In the genomic region with DNA sequence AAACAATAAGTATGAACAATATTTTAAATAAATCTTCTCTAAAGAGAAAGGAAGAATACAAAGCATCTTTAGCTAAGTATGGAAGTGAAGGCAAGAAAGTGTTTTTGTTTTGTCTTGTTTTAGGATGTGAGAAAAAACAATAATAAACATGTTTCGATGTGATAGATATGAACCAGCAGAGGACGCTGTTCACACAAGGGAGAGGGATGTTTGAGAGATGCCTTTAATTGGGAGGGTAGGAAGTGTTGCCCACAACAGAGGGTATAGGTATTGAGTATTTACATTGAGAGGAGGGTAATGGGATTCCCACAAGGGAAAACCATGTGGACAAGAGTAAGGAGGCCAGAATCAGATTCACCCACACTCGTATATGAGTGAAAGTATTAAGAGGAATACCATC, we compare ENCODE assay signal across 18 cellular contexts. TPM values are rescaled to one million over a fixed set of nuclear protein-coding genes. Genes with fewer than 3 reads are reported as not detected.
DNase-seq lines count a peak whose midpoint lies in the region; ATAC-seq and TF ChIP-seq lines count a peak whose summit lies in the region.
"Had no signal": no experiment of that assay in that cellular context is flagged by ENCODE, and none has a peak within 500 bp of the region (broad histone marks: within the 10 kb centered on the region; RNA-seq: fewer than 3 reads in every experiment).

No MANE protein-coding gene starts in this region.

- intact Hi-C loops in Right ventricle myocardium superior (cut with DNase I), result no loop called here

- no peaks in the 10 kb centered on the region for H3K4me1 ChIP-seq in cardiac muscle cell (ENCODE audit: low read depth)
- no peaks in the 10 kb centered on the region for H3K4me1 ChIP-seq in CD8-positive, alpha-beta memory T cell (ENCODE audit: insufficient read depth, low read length)

- no peak overlapping the region for H3K4me3 Mint-ChIP-seq in progenitor cell of endocrine pancreas (ENCODE audit: low read depth)
- no peak overlapping the region for H3K4me3 Mint-ChIP-seq in CD8-positive, alpha-beta memory T cell
- H3K4me3 Mint-ChIP-seq: activated naive CD8-positive, alpha-beta T cell treated with anti-CD3 and anti-CD28 coated beads, Interleukin-2, amount 10 ng/mL, durations not matched to agents 7 days and 5 days; central memory CD8-positive, alpha-beta T cell had no signal

- no peaks in the 10 kb centered on the region for H3K9me3 Mint-ChIP-seq in progenitor cell of endocrine pancreas (ENCODE audit: low read depth)
- H3K9me3 Mint-ChIP-seq in CD8-positive, alpha-beta memory T cell, result peaks cover 2 to 26% (median 8%) of the 10 kb centered on the region in 5 donors

- TF ChIP-seq CTCF in cardiac muscle cell (IDR thresholded peaks at IDR 0.05; ENCODE audit: low read depth, low read length) (no peak), cardiac fibroblast (IDR thresholded peaks at IDR 0.05; ENCODE audit: low read depth, low read length) (peak; percentile 24), progenitor cell of endocrine pancreas (IDR thresholded peaks at IDR 0.05; ENCODE audit: unreplicated experiment) (peak; percentile 22)

- DNase-seq in cardiac muscle cell (ENCODE audit: low read depth in 1 of 2, low spot score in 1 of 2), result peak; percentile 2 to 20
- DNase-seq in Right ventricle myocardium superior, result no peak
- peak; percentile 2 to 5 for DNase-seq in cardiac fibroblast (ENCODE audit: low read depth in 2 of 2)
- no peak for DNase-seq in progenitor cell of endocrine pancreas (ENCODE audit: low spot score, unreplicated experiment)
- no peak for DNase-seq in stimulated activated CD4-positive, alpha-beta T cell treated with anti-CD3 and anti-CD28 coated beads, Interleukin-2, amount 100 ng/mL, for 24 hours
- no peak for DNase-seq in activated CD8-positive, alpha-beta memory T cell treated with anti-CD3 and anti-CD28 coated beads, Interleukin-2, amount 50 U/mL, for 48 hours
- no peak for DNase-seq in CD8-positive, alpha-beta memory T cell
- DNase-seq: activated CD4-positive, alpha-beta T cell treated with anti-CD3 and anti-CD28 coated beads for 1 hour; activated naive CD8-positive, alpha-beta T cell treated with anti-CD3 and anti-CD28 coated beads, Interleukin-2, amount 10 ng/mL, durations not matched to agents 7 days and 5 days; activated T-cell treated with anti-CD3 and anti-CD28 coated beads, Interleukin-2, amount 50 U/mL, for 1 hour; COR-L47; mucosa of descending colon; NCI-H446 had no signal

- no peak overlapping the region for H3K27ac Mint-ChIP-seq in progenitor cell of endocrine pancreas
- no peak overlapping the region for H3K27ac Mint-ChIP-seq in CD8-positive, alpha-beta memory T cell
- H3K27ac Mint-ChIP-seq: activated naive CD8-positive, alpha-beta T cell treated with anti-CD3 and anti-CD28 coated beads, Interleukin-2, amount 10 ng/mL, durations not matched to agents 7 days and 5 days had no signal

- no peak overlapping the region for H3K27ac ChIP-seq in cardiac muscle cell
- H3K27ac ChIP-seq in CD8-positive, alpha-beta memory T cell (ENCODE audit: low read depth, low read length), result no peak overlapping the region
- H3K27ac ChIP-seq: epithelial cell of prostate had no signal

- CTCF ChIA-PET in CD8-positive, alpha-beta memory T cell (lab: Charles Lee), result no interaction called here

- H3K4me1 Mint-ChIP-seq in progenitor cell of endocrine pancreas (ENCODE audit: low read depth), result no peaks in the 10 kb centered on the region
- H3K4me1 Mint-ChIP-seq in CD8-positive, alpha-beta memory T cell, result no peaks in the 10 kb centered on the region
- H3K4me1 Mint-ChIP-seq: activated naive CD8-positive, alpha-beta T cell treated with anti-CD3 and anti-CD28 coated beads, Interleukin-2, amount 10 ng/mL, durations not matched to agents 7 days and 5 days; central memory CD8-positive, alpha-beta T cell had no signal

- H3K9me3 ChIP-seq in cardiac muscle cell (ENCODE audit: low read depth), result no peaks in the 10 kb centered on the region
- H3K9me3 ChIP-seq in CD8-positive, alpha-beta memory T cell (ENCODE audit: low read length), result no peaks in the 10 kb centered on the region
- H3K9me3 ChIP-seq: mucosa of descending colon had no signal

- no peak overlapping the region for H3K4me3 ChIP-seq in cardiac muscle cell
- no peak overlapping the region for H3K4me3 ChIP-seq in cardiac fibroblast (replicated peaks in 1 of 2; ENCODE audit: low read depth in 2 of 2, low read length in 2 of 2)
- H3K4me3 ChIP-seq in CD8-positive, alpha-beta memory T cell (ENCODE audit: low read length), result no peak overlapping the region
- H3K4me3 ChIP-seq: mucosa of descending colon had no signal

- ATAC-seq in Right ventricle myocardium superior (ENCODE audit: poor library complexity), result no peak
- ATAC-seq: mucosa of descending colon had no signal

- POLR2A ChIA-PET in CD8-positive, alpha-beta memory T cell (lab: Charles Lee), result no interaction called here

- peak; percentile 50 for TF ChIP-seq RAD21 in Ishikawa (IDR thresholded peaks at IDR 0.05; ENCODE audit: low read depth)

- TF ChIP-seq EP300 in Ishikawa (IDR thresholded peaks at IDR 0.05; ENCODE audit: borderline replicate concordance), result no peak

- no peaks in the 10 kb centered on the region for H3K27me3 Mint-ChIP-seq in progenitor cell of endocrine pancreas
- H3K27me3 Mint-ChIP-seq in CD8-positive, alpha-beta memory T cell, result no peaks in the 10 kb centered on the region
- H3K27me3 Mint-ChIP-seq: activated naive CD8-positive, alpha-beta T cell treated with anti-CD3 and anti-CD28 coated beads, Interleukin-2, amount 10 ng/mL, durations not matched to agents 7 days and 5 days; central memory CD8-positive, alpha-beta T cell had no signal

- H3K36me3 Mint-ChIP-seq in progenitor cell of endocrine pancreas (ENCODE audit: insufficient read depth), result no peaks in the 10 kb centered on the region
- H3K36me3 Mint-ChIP-seq in CD8-positive, alpha-beta memory T cell, result no peaks in the 10 kb centered on the region
- H3K36me3 Mint-ChIP-seq: activated naive CD8-positive, alpha-beta T cell treated with anti-CD3 and anti-CD28 coated beads, Interleukin-2, amount 10 ng/mL, durations not matched to agents 7 days and 5 days had no signal

- H3K27me3 ChIP-seq in cardiac muscle cell, result no peaks in the 10 kb centered on the region
- H3K27me3 ChIP-seq in CD8-positive, alpha-beta memory T cell (ENCODE audit: insufficient read depth, low read length, poor library complexity, severe bottlenecking), result no peaks in the 10 kb centered on the region

- H3K36me3 ChIP-seq in cardiac muscle cell, result no peaks in the 10 kb centered on the region
- no peaks in the 10 kb centered on the region for H3K36me3 ChIP-seq in CD8-positive, alpha-beta memory T cell (ENCODE audit: insufficient read depth, low read length)

TF ChIP-seq in Ishikawa, 13 proteins besides CTCF, POLR2A, EP300 and RAD21:
- TF ChIP-seq TAF1 (IDR thresholded peaks at IDR 0.05; ENCODE audit: low read depth) (no peak), CREB1 (IDR thresholded peaks at IDR 0.05; ENCODE audit: low read depth) (no peak)

RNA-seq across cellular contexts. Expression of gene CDH19, which starts 55.1 kb away (rescaled TPM):
- total RNA-seq in cardiac muscle cell (not detected in 2 replicates), Right ventricle myocardium superior (18.4 TPM), progenitor cell of endocrine pancreas (not detected in 2 replicates)
- not detected in 2 replicates for polyA plus RNA-seq in cardiac muscle cell
- total RNA-seq in CD8-positive, alpha-beta memory T cell, result not detected
- polyA plus RNA-seq in CD8-positive, alpha-beta memory T cell, result not detected
- total RNA-seq: activated naive CD8-positive, alpha-beta T cell treated with anti-CD3 and anti-CD28 coated beads, Interleukin-2, amount 10 ng/mL, durations not matched to agents 7 days and 5 days; kidney epithelial cell; T-helper 1 cell treated with Interleukin-12 subunit alpha and Interleukin-12 subunit beta and Interleukin-4 antibody, amounts not matched to agents 30 ng/mL and 1 ng/mL, for 36 hours had no signal

Comparison
In these comparisons a context has a peak if more than half of its experiments do, and no peak if none do; other contexts are left out.
1. DNase-seq: peak in cardiac muscle cell (2 of 2) and cardiac fibroblast (2 of 2); none in Right ventricle myocardium superior (single experiment), progenitor cell of endocrine pancreas (single experiment), stimulated activated CD4-positive, alpha-beta T cell treated with anti-CD3 and anti-CD28 coated beads, Interleukin-2, amount 100 ng/mL, for 24 hours (0 of 2), activated CD8-positive, alpha-beta memory T cell treated with anti-CD3 and anti-CD28 coated beads, Interleukin-2, amount 50 U/mL, for 48 hours (single experiment) and CD8-positive, alpha-beta memory T cell (0 of 5).
2. RNA of gene CDH19, which starts 55.1 kb away (total RNA-seq): 18.4 TPM in Right ventricle myocardium superior (single experiment); not detected in cardiac muscle cell, not detected in progenitor cell of endocrine pancreas and not detected in CD8-positive, alpha-beta memory T cell; every median in the first group is over 10 times any median in the second.